In genomic region chr20:41143354-41143753, GRCh38 we compare ENCODE assay signal across 1 cellular context.
TF ChIP-seq lines count a peak whose summit lies in the region.

No MANE protein-coding gene starts in this region.

TF ChIP-seq in IMR-90, 13 proteins besides CTCF, POLR2A, EP300 and RAD21 (continued from another document):
- TF ChIP-seq CHD1 (IDR thresholded peaks at IDR 0.05; ENCODE audit: low read depth, low read length): no peak
- no peak for TF ChIP-seq RCOR1 (IDR thresholded peaks at IDR 0.05; ENCODE audit: insufficient replicate concordance, low read length)
- no peak for TF ChIP-seq BHLHE40 (IDR thresholded peaks at IDR 0.05; ENCODE audit: low read depth, low read length)
- TF ChIP-seq, protein P1, sequence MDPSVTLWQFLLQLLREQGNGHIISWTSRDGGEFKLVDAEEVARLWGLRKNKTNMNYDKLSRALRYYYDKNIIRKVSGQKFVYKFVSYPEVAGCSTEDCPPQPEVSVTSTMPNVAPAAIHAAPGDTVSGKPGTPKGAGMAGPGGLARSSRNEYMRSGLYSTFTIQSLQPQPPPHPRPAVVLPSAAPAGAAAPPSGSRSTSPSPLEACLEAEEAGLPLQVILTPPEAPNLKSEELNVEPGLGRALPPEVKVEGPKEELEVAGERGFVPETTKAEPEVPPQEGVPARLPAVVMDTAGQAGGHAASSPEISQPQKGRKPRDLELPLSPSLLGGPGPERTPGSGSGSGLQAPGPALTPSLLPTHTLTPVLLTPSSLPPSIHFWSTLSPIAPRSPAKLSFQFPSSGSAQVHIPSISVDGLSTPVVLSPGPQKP (IDR thresholded peaks at IDR 0.05; ENCODE audit: borderline replicate concordance, low read depth, low read length): no peak
- TF ChIP-seq FOS (IDR thresholded peaks at IDR 0.05; ENCODE audit: low read depth, low read length): no peak
- TF ChIP-seq USF2 (IDR thresholded peaks at IDR 0.05; ENCODE audit: low read depth, low read length): no peak
- no peak for TF ChIP-seq CEBPB (IDR thresholded peaks at IDR 0.05; ENCODE audit: low read depth, low read length)
- no peak for TF ChIP-seq MAZ (IDR thresholded peaks at IDR 0.05; ENCODE audit: borderline replicate concordance, low read depth, low read length)
- TF ChIP-seq SMC3 (IDR thresholded peaks at IDR 0.05; ENCODE audit: low read depth, low read length): no peak
- TF ChIP-seq MXI1 (IDR thresholded peaks at IDR 0.05; ENCODE audit: borderline replicate concordance, low read depth, low read length): no peak
TF ChIP-seq in IMR-90: peak in this region for 0.
